8 cellular contexts compared by ENCODE assay signal in genomic region chr1:54950361-54951163, GRCh38. TPM values are rescaled to one million over a fixed set of nuclear protein-coding genes. Genes with fewer than 3 reads are reported as not detected.
DNase-seq lines count a peak whose midpoint lies in the region; ATAC-seq and TF ChIP-seq lines count a peak whose summit lies in the region.

No MANE protein-coding gene starts in this region.

- intact Hi-C loops in body of pancreas (cut with DNase I) = loop anchor here (5.0 kb wide), 1 partner anchor 47 kb away; the partner anchor contains the start of gene BSND
- intact Hi-C loops in gastrocnemius medialis (cut with DNase I; ENCODE audit: low total_unique reads) = loop anchor here (1.0 kb wide), 2 partner anchors 46 to 72 kb away; no protein-coding TSS in a partner anchor

- H3K4me1 Mint-ChIP-seq in T-cell = peaks cover 7 to 17% (median 9%) of the 10 kb centered on the region in 3 donors

- peak overlapping the region in 1 of 3 donors; percentile 27 for H3K4me3 Mint-ChIP-seq in T-cell

- H3K27ac Mint-ChIP-seq in T-cell = no peak overlapping the region

- H3K9ac ChIP-seq in iPS-15b (ENCODE audit: low read depth, low read length) = peak overlapping the region; percentile 66

- H3K36me3 Mint-ChIP-seq in T-cell = no peaks in the 10 kb centered on the region

- 21 to 24% methylated on average over 25 to 27 of the region's 27 CpGs for WGBS in body of pancreas, 2 donors

- TF ChIP-seq POLR2A in body of pancreas (IDR thresholded peaks at IDR 0.05) (no peak), gastrocnemius medialis (IDR thresholded peaks at IDR 0.05) (no peak)

- no peaks in the 10 kb centered on the region for H3K9me3 Mint-ChIP-seq in T-cell

- DNase-seq in AG04450 (ENCODE audit: low read depth, low spot score) (peak; percentile 70), NCI-H1436 (lab: John Stamatoyannopoulos, UW) (peak; percentile 63), T-cell (peak in 21 of 34 experiments; percentile 3 to 42 (median 27)), body of pancreas (peak; percentile 72 to 82 (median 80)), gastrocnemius medialis (peak; percentile 35 to 66)

- in situ Hi-C loops in gastrocnemius medialis (cut with MboI; ENCODE audit: low sequenced_read_pairs in 4 of 4) = loop anchor here in 2 of 4 donors (5.0 kb wide), 2 partner anchors 42 to 47 kb away; partner anchors contain the start of gene BSND (in 1 of the 2)

- peaks cover 9 to 10% of the 10 kb centered on the region in 2 donors for H3K27me3 Mint-ChIP-seq in T-cell

- H3K27me3 ChIP-seq in AG04450 (ENCODE audit: control insufficient read depth, insufficient read depth, low read length) = no peaks in the 10 kb centered on the region
- no peaks in the 10 kb centered on the region for H3K27me3 ChIP-seq in body of pancreas
- H3K27me3 ChIP-seq in iPS-15b (ENCODE audit: control insufficient read depth, insufficient read depth, low read length) = no peaks in the 10 kb centered on the region
- no peaks in the 10 kb centered on the region for H3K27me3 ChIP-seq in gastrocnemius medialis

- peak; percentile 79 for TF ChIP-seq CTCF in AG04450 (IDR thresholded peaks at IDR 0.05; ENCODE audit: low read depth, low read length)
- peak; percentile 58 to 89 (median 84) for TF ChIP-seq CTCF in body of pancreas (IDR thresholded peaks at IDR 0.05)
- peak; percentile 51 to 88 (median 79) for TF ChIP-seq CTCF in gastrocnemius medialis (IDR thresholded peaks at IDR 0.05 in 4 of 5, conservative IDR thresholded peaks at IDR 0.05 in 1 of 5)

- H3K36me3 ChIP-seq in body of pancreas (replicated peaks in 1 of 2; ENCODE audit: insufficient read depth in 1 of 2, low read depth in 2 of 2) = no peaks in the 10 kb centered on the region
- H3K36me3 ChIP-seq in iPS-15b (ENCODE audit: control insufficient read depth, insufficient read depth, low read length) = no peaks in the 10 kb centered on the region
- H3K36me3 ChIP-seq in gastrocnemius medialis = no peaks in the 10 kb centered on the region

- H3K4me1 ChIP-seq in body of pancreas = peaks cover 10% of the 10 kb centered on the region
- peaks cover 4% of the 10 kb centered on the region for H3K4me1 ChIP-seq in iPS-15b (ENCODE audit: control insufficient read depth, insufficient read depth, low read length)
- peaks cover 5 to 7% of the 10 kb centered on the region in 2 donors for H3K4me1 ChIP-seq in gastrocnemius medialis

- H3K27ac ChIP-seq in AG04450 (ENCODE audit: low read depth, low read length) (no peak overlapping the region), body of pancreas (no peak overlapping the region), gastrocnemius medialis (peak overlapping the region; percentile 23 to 75 (median 61))

- POLR2A ChIA-PET in AG04450 (lab: Yijun Ruan, JAX) (interaction anchor here (0.6 to 1.7 kb wide), 4 partner anchors 37 to 1701 kb away, joined by 3 to 11 read pairs (median 6); no protein-coding TSS in a partner anchor), T-cell (lab: Charles Lee) (no interaction called here)

- peak; percentile 63 for ATAC-seq in GM18868 (IDR thresholded peaks at IDR 0.05; ENCODE audit: unreplicated experiment)
- ATAC-seq in T-cell (replicated peaks in 1 of 4) = peak in 2 of 4 experiments; percentile 20 to 50
- ATAC-seq in body of pancreas = peak; percentile 83
- ATAC-seq in gastrocnemius medialis = peak; percentile 94 to 95
- no peak for ATAC-seq in HG02642 (IDR thresholded peaks at IDR 0.05; ENCODE audit: poor library complexity, unreplicated experiment)

- no peaks in the 10 kb centered on the region; the same call in 1 of the 2 replicates for H3K9me3 ChIP-seq in AG04450 (ENCODE audit: control insufficient read depth, insufficient read depth, low read length)
- no peaks in the 10 kb centered on the region for H3K9me3 ChIP-seq in body of pancreas
- peaks cover 6% of the 10 kb centered on the region for H3K9me3 ChIP-seq in iPS-15b (ENCODE audit: control insufficient read depth, insufficient read depth, low read length)
- H3K9me3 ChIP-seq in gastrocnemius medialis = no peaks in the 10 kb centered on the region

- CTCF ChIA-PET in AG04450 (lab: Charles Lee) = interaction anchor here (0.6 to 14.7 kb wide), 31 partner anchors 8 to 1759 kb away, joined by 3 to 360 read pairs (median 5); partner anchors contain the start of gene BSND
- CTCF ChIA-PET in T-cell (lab: Charles Lee) = interaction anchor here (0.5 to 2.0 kb wide), 6 partner anchors 10 to 420 kb away, joined by 3 to 8 read pairs (median 5); no protein-coding TSS in a partner anchor

- H3K4me3 ChIP-seq in AG04450 (ENCODE audit: low read depth, low read length) = peak overlapping the region; percentile 29; the same call in 1 of the 2 replicates
- no peak overlapping the region for H3K4me3 ChIP-seq in body of pancreas
- H3K4me3 ChIP-seq in iPS-15b (ENCODE audit: low read depth, low read length) = peak overlapping the region; percentile 16
- H3K4me3 ChIP-seq in gastrocnemius medialis = peak overlapping the region in 3 of 4 donors; percentile 35 to 48 (median 39)

RNA-seq across cellular contexts. Expression of gene TMEM61, which starts 29.9 kb away (rescaled TPM):
- not detected in 2 replicates for polyA plus RNA-seq in AG04450 (2011; rRNA removed)
- not detected in 2 replicates for polyA minus RNA-seq in AG04450 (2011; rRNA and poly(A)+ RNA removed)
- total RNA-seq in T-cell (not detected), body of pancreas (1 to 10 TPM; 2.0 to 3.6 TPM), gastrocnemius medialis (under 1 TPM in 1 of 4 donors, not detected in 3; 0.58 TPM)

RNA-seq across cellular contexts. Expression of gene BSND, which starts 48.2 kb away (rescaled TPM):
- polyA plus RNA-seq in AG04450 (2011; rRNA removed) = not detected in 2 replicates
- not detected in 2 replicates for polyA minus RNA-seq in AG04450 (2011; rRNA and poly(A)+ RNA removed)
- total RNA-seq in T-cell (not detected), body of pancreas (not detected), gastrocnemius medialis (not detected)

Comparison
In these comparisons a context has a peak if more than half of its experiments do, and no peak if none do; other contexts are left out.
1. DNase-seq: peak in every context shown above with its lines; median percentile 80 in body of pancreas; 70 in AG04450; 63 in NCI-H1436; 50 in gastrocnemius medialis; 27 in T-cell.
2. H3K27ac ChIP-seq: peak in gastrocnemius medialis (4 of 4); none in AG04450 (single experiment) and body of pancreas (0 of 4).
3. H3K4me3 ChIP-seq: peak in AG04450 (single experiment), iPS-15b (single experiment) and gastrocnemius medialis (3 of 4); none in body of pancreas (0 of 2).
4. Peak in every context shown above with its lines, with median percentiles within 50 percentile points of each other: CTCF ChIP-seq.